In genomic region chr9:90881648-90882047, GRCh38 we compare ENCODE assay signal across 11 cellular contexts.
DNase-seq lines count a peak whose midpoint lies in the region; ATAC-seq lines count a peak whose summit lies in the region.
"Had no signal": no experiment of that assay in that cellular context is flagged by ENCODE, and none has a peak within 500 bp of the region (broad histone marks: within the 10 kb centered on the region; RNA-seq: fewer than 3 reads in every experiment).

No MANE protein-coding gene starts in this region.

- WGBS in aorta, 2 donors = 50 to 67% methylated on average over 9 of the region's 9 CpGs

- no peak overlapping the region for H3K4me3 ChIP-seq in aorta (ENCODE audit: low read length in 2 of 2)
- H3K4me3 ChIP-seq: cardiac muscle cell had no signal

- H3K9me3 ChIP-seq in aorta (ENCODE audit: control insufficient read depth, low read length) = no peaks in the 10 kb centered on the region

- intact Hi-C loops in aorta (cut with DNase I) = no loop called here

- H3K4me3 Mint-ChIP-seq in stimulated activated naive B cell treated with anti-CD40 and anti-IgM and Interleukin-4, amounts not matched to agents 10 μg/mL and 1 μg/mL and 100 μg/mL, for 72 hours = peak overlapping the region; percentile 25 to 48
- H3K4me3 Mint-ChIP-seq: activated T-helper 17 cell treated with anti-CD3 and anti-CD28 coated beads, Interleukin-2, amount 50 U/mL, for 72 hours had no signal

- no peak overlapping the region for H3K27ac ChIP-seq in aorta (ENCODE audit: low read depth in 1 of 2, low read length in 2 of 2)
- H3K27ac ChIP-seq: cardiac muscle cell had no signal

- peaks cover 20 to 34% of the 10 kb centered on the region in 2 donors for H3K4me1 Mint-ChIP-seq in stimulated activated naive B cell treated with anti-CD40 and anti-IgM and Interleukin-4, amounts not matched to agents 10 μg/mL and 1 μg/mL and 100 μg/mL, for 72 hours
- H3K4me1 Mint-ChIP-seq: activated T-helper 17 cell treated with anti-CD3 and anti-CD28 coated beads, Interleukin-2, amount 50 U/mL, for 72 hours had no signal

- H3K27ac Mint-ChIP-seq in stimulated activated naive B cell treated with anti-CD40 and anti-IgM and Interleukin-4, amounts not matched to agents 10 μg/mL and 1 μg/mL and 100 μg/mL, for 72 hours = peak overlapping the region; percentile 88
- H3K27ac Mint-ChIP-seq: activated T-helper 17 cell treated with anti-CD3 and anti-CD28 coated beads, Interleukin-2, amount 50 U/mL, for 72 hours had no signal

- H3K27me3 ChIP-seq in aorta (ENCODE audit: control insufficient read depth in 1 of 2, insufficient read depth in 2 of 2, low read length in 1 of 2) = no peaks in the 10 kb centered on the region
- H3K27me3 ChIP-seq: cardiac muscle cell had no signal

- ATAC-seq in GM18909 (IDR thresholded peaks at IDR 0.05; ENCODE audit: poor library complexity, unreplicated experiment) (peak; percentile 61), GM21717 (IDR thresholded peaks at IDR 0.05; ENCODE audit: unreplicated experiment) (peak; percentile 62), HG03432 (IDR thresholded peaks at IDR 0.05; ENCODE audit: unreplicated experiment) (peak; percentile 72), aorta (ENCODE audit: low FRiP score) (no peak)
- peak; percentile 85 to 90 for ATAC-seq in stimulated activated naive B cell treated with anti-CD40 and anti-IgM and Interleukin-4, amounts not matched to agents 10 μg/mL and 1 μg/mL and 100 μg/mL, for 72 hours (replicated peaks)
- ATAC-seq: activated T-helper 17 cell treated with anti-CD3 and anti-CD28 coated beads, Interleukin-2, amount 50 U/mL, for 72 hours had no signal

- DNase-seq in stimulated activated naive B cell treated with anti-CD40 and anti-IgM and Interleukin-4, amounts not matched to agents 10 μg/mL and 1 μg/mL and 100 μg/mL, for 72 hours = peak; percentile 34
- DNase-seq in activated naive CD4-positive, alpha-beta T cell treated with Interleukin-2 at 50 U/mL for 16 hours = no peak
- no peak for DNase-seq in HK-2 (ENCODE audit: unreplicated experiment)
- no peak for DNase-seq in aorta
- DNase-seq: DMS 273 treated with DMSO at 0.1 percent for 48 hours, SHP77 had no signal

- no peaks in the 10 kb centered on the region for H3K36me3 ChIP-seq in aorta (ENCODE audit: control insufficient read depth in 1 of 2, insufficient read depth in 2 of 2, low read length in 1 of 2)
- H3K36me3 ChIP-seq: cardiac muscle cell had no signal

- peaks cover 44 to 61% of the 10 kb centered on the region in 2 donors for H3K36me3 Mint-ChIP-seq in stimulated activated naive B cell treated with anti-CD40 and anti-IgM and Interleukin-4, amounts not matched to agents 10 μg/mL and 1 μg/mL and 100 μg/mL, for 72 hours

- H3K27me3 Mint-ChIP-seq in stimulated activated naive B cell treated with anti-CD40 and anti-IgM and Interleukin-4, amounts not matched to agents 10 μg/mL and 1 μg/mL and 100 μg/mL, for 72 hours = no peaks in the 10 kb centered on the region

- H3K9me3 Mint-ChIP-seq in stimulated activated naive B cell treated with anti-CD40 and anti-IgM and Interleukin-4, amounts not matched to agents 10 μg/mL and 1 μg/mL and 100 μg/mL, for 72 hours = peaks cover 0 to 3% of the 10 kb centered on the region in 2 donors

- no peaks in the 10 kb centered on the region for H3K4me1 ChIP-seq in aorta (ENCODE audit: control insufficient read depth in 1 of 2, insufficient read depth in 2 of 2, low read length in 2 of 2)
